In genomic region chrX:54064564-54064963, GRCh38 we compare ENCODE assay signal across 29 cellular contexts.
"Had no signal": no experiment of that assay in that cellular context is flagged by ENCODE, and none has a peak within 500 bp of the region (broad histone marks: within the 10 kb centered on the region; RNA-seq: fewer than 3 reads in every experiment).

No MANE protein-coding gene starts in this region.

- FAIRE-seq: astrocyte, colon had no signal

- ATAC-seq: activated T-cell treated with anti-CD3 and anti-CD28 coated beads, Interleukin-2, amount 50 U/mL, for 4 hours; activated T-helper 17 cell treated with anti-CD3 and anti-CD28 coated beads, Interleukin-2, amount 50 U/mL, for 72 hours; effector memory CD8-positive, alpha-beta T cell; gastroesophageal sphincter; T-helper 17 cell; WTC11 had no signal

- DNase-seq: activated CD4-positive, alpha-beta memory T cell treated with anti-CD3 and anti-CD28 coated beads, Interleukin-2, amount 10 ng/mL, durations not matched to agents 7 days and 5 days; activated CD4-positive, alpha-beta T cell treated with anti-CD3 and anti-CD28 coated beads for 1 hour; activated CD4-positive, alpha-beta T cell treated with anti-CD3 and anti-CD28 coated beads for 4 hours; activated CD4-positive, alpha-beta T cell treated with anti-CD3 and anti-CD28 coated beads, Interleukin-2, amount 10 ng/mL, durations not matched to agents 7 days and 5 days; activated CD4-positive, alpha-beta T cell treated with anti-CD3 and anti-CD28 coated beads, Interleukin-2, amount 50 U/mL, for 4 hours; activated CD8-positive, alpha-beta memory T cell treated with anti-CD3 and anti-CD28 coated beads, Interleukin-2, amount 50 U/mL, for 48 hours; activated effector memory CD4-positive, alpha-beta T cell treated with Interleukin-2 at 50 U/mL for 16 hours; activated gamma-delta T cell treated with Interleukin-2 at 50 U/mL for 16 hours; activated naive CD4-positive, alpha-beta T cell treated with anti-CD3 and anti-CD28 coated beads, Interleukin-2, amount 50 U/mL, for 16 hours; activated naive CD4-positive, alpha-beta T cell treated with Interleukin-2 at 50 U/mL for 16 hours; activated T-cell treated with anti-CD3 and anti-CD28 coated beads, Interleukin-2, amount 50 U/mL, for 4 hours; amniotic stem cell; anterior cingulate cortex; caudate nucleus; cortex of kidney; dermis blood vessel endothelial cell; effector CD4-positive, alpha-beta T cell; effector memory CD8-positive, alpha-beta T cell; erythroblast; esophagus squamous epithelium; foreskin melanocyte; T-helper 1 cell; T-helper 17 cell; T1000 had no signal
